ENCODE assay signal across 1 cellular context in genomic region chr3:48189321-48189720, GRCh38.
TF ChIP-seq lines count a peak whose summit lies in the region.

No MANE protein-coding gene starts in this region.

TF ChIP-seq in SK-N-SH, 30 proteins besides CTCF, POLR2A, EP300 and RAD21 (continued from another document):
- TF ChIP-seq TAF1 (IDR thresholded peaks at IDR 0.05; ENCODE audit: borderline replicate concordance, low read depth, low read length) = no peak
- TF ChIP-seq MXI1 (IDR thresholded peaks at IDR 0.05; ENCODE audit: low read depth, low read length) = no peak
- no peak for TF ChIP-seq FOXJ3 (CRISPR knock-in tag; IDR thresholded peaks at IDR 0.05)
- TF ChIP-seq EZH2phosphoT487 (IDR thresholded peaks at IDR 0.05; ENCODE audit: borderline replicate concordance, low read depth) = no peak
- no peak for TF ChIP-seq RFX5 (IDR thresholded peaks at IDR 0.05; ENCODE audit: low read length)
- TF ChIP-seq RXRA (IDR thresholded peaks at IDR 0.05; ENCODE audit: borderline replicate concordance, low read depth) = no peak
- no peak for TF ChIP-seq CHD2 (IDR thresholded peaks at IDR 0.05; ENCODE audit: low read length, partially characterized antibody)
- no peak for TF ChIP-seq FOXM1 (IDR thresholded peaks at IDR 0.05; ENCODE audit: low read depth)
- no peak for TF ChIP-seq SMC3 (IDR thresholded peaks at IDR 0.05; ENCODE audit: low read depth, low read length)
- TF ChIP-seq REST (IDR thresholded peaks at IDR 0.05; ENCODE audit: low read depth, low read length) = no peak
- TF ChIP-seq, protein P1, sequence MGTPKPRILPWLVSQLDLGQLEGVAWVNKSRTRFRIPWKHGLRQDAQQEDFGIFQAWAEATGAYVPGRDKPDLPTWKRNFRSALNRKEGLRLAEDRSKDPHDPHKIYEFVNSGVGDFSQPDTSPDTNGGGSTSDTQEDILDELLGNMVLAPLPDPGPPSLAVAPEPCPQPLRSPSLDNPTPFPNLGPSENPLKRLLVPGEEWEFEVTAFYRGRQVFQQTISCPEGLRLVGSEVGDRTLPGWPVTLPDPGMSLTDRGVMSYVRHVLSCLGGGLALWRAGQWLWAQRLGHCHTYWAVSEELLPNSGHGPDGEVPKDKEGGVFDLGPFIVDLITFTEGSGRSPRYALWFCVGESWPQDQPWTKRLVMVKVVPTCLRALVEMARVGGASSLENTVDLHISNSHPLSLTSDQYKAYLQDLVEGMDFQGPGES (IDR thresholded peaks at IDR 0.05; ENCODE audit: low read depth, low read length) = no peak
- TF ChIP-seq GABPA (IDR thresholded peaks at IDR 0.05; ENCODE audit: low read depth) = no peak
- TF ChIP-seq ELF1 (IDR thresholded peaks at IDR 0.05) = no peak
- no peak for TF ChIP-seq MAX (IDR thresholded peaks at IDR 0.05; ENCODE audit: low read depth)
- no peak for TF ChIP-seq TEAD4 (IDR thresholded peaks at IDR 0.05; ENCODE audit: borderline replicate concordance, insufficient read depth)
- no peak for TF ChIP-seq RCOR1 (IDR thresholded peaks at IDR 0.05; ENCODE audit: low read length)
